8 cellular contexts compared by ENCODE assay signal in the genomic region with DNA sequence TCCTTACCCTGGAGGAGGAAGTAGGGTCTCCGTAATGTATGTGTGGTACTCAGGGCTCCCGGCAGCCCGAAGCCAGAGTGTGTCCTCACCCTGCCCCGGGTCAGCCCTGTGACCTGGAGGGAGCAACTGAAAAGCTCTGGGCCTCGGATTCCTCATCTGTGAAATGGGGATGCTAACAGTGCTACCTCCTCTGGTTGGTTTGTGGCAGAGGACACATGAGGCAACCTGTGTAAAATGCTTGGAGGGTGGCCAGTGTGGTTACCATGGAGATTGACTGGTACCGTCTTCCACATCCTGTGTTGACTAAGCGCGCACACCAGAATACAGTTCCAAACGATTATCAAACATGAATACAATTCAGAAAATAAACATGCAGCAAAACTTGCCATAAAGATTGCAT.
DNase-seq lines count a peak whose midpoint lies in the region; ATAC-seq, FAIRE-seq and TF ChIP-seq lines count a peak whose summit lies in the region.

No MANE protein-coding gene starts in this region.

- no peaks in the 10 kb centered on the region for H3K79me2 ChIP-seq in H1 (ENCODE audit: control insufficient read depth in 1 of 2, insufficient read depth in 2 of 2, low read length in 2 of 2)

- peaks cover 2% of the 10 kb centered on the region; the same call in 1 of the 2 replicates for H3K23me2 ChIP-seq in H1 (ENCODE audit: low read depth, low read length)

- H3K4me3 ChIP-seq in NB4 (ENCODE audit: low read depth, low read length) (no peak overlapping the region), H1 (ENCODE audit: extremely low read depth in 1 of 4, insufficient read depth in 2 of 4, low read depth in 3 of 4, low read length in 4 of 4) (no peak overlapping the region)

- H2AK5ac ChIP-seq in H1 (ENCODE audit: low read depth, low read length), result no peak overlapping the region

- ATAC-seq in HG02973 (IDR thresholded peaks at IDR 0.05; ENCODE audit: unreplicated experiment), result no peak
- no peak for ATAC-seq in GM19397 (IDR thresholded peaks at IDR 0.05; ENCODE audit: unreplicated experiment)

- no peak overlapping the region for H2BK5ac ChIP-seq in H1 (ENCODE audit: low read depth, low read length)

- H3K36me3 ChIP-seq in H1 (ENCODE audit: control insufficient read depth in 2 of 4, insufficient read depth in 4 of 4, low read length in 3 of 4), result no peaks in the 10 kb centered on the region

- H4K20me1 ChIP-seq in H1 (replicated peaks in 1 of 2; ENCODE audit: control insufficient read depth in 1 of 2, insufficient read depth in 2 of 2, low read length in 2 of 2), result no peaks in the 10 kb centered on the region

- no peak overlapping the region for H3K4ac ChIP-seq in H1 (replicated peaks; ENCODE audit: insufficient read length, low read depth, low read length)

- no peak overlapping the region for H3K4me2 ChIP-seq in H1 (ENCODE audit: insufficient read depth in 1 of 2, low read depth in 2 of 2, low read length in 2 of 2)

- H3K23ac ChIP-seq in H1 (ENCODE audit: insufficient read length), result no peak overlapping the region

- H3K9ac ChIP-seq in H1 (replicated peaks in 1 of 4; ENCODE audit: extremely low read depth in 1 of 4, low read depth in 3 of 4, low read length in 3 of 4), result no peak overlapping the region

- POLR2A ChIA-PET in H1 (lab: Charles Lee; ENCODE audit: partially characterized antibody), result no interaction called here

- no peak overlapping the region for H3K27ac ChIP-seq in H1 (ENCODE audit: low read depth, low read length)

- H3K27me3 ChIP-seq in H1 (replicated peaks in 1 of 4; ENCODE audit: control insufficient read depth in 3 of 4, extremely low read depth in 1 of 4, insufficient read depth in 3 of 4, low read length in 3 of 4), result no peaks in the 10 kb centered on the region

- no peak overlapping the region for H2BK20ac ChIP-seq in H1 (ENCODE audit: low read length)

- H4K8ac ChIP-seq in H1 (ENCODE audit: extremely low read depth, insufficient read depth, low read length), result no peak overlapping the region

- H2BK15ac ChIP-seq in H1 (ENCODE audit: low read length), result no peak overlapping the region

- TF ChIP-seq POLR2A in NB4 (IDR thresholded peaks at IDR 0.05; ENCODE audit: extremely low read depth, insufficient read length) (no peak), H1 (IDR thresholded peaks at IDR 0.05; ENCODE audit: control extremely low read depth in 1 of 2, low read depth in 2 of 2, low read length in 2 of 2) (no peak)

- no peak for TF ChIP-seq RAD21 in H1 (IDR thresholded peaks at IDR 0.05 in 1 of 2, conservative IDR thresholded peaks at IDR 0.05 in 1 of 2; ENCODE audit: low read depth in 2 of 2, low read length in 2 of 2)

- H3K56ac ChIP-seq in H1 (replicated peaks; ENCODE audit: insufficient read length, low read depth, low read length), result no peak overlapping the region

- TF ChIP-seq CTCF in NB4 (IDR thresholded peaks at IDR 0.05; ENCODE audit: low read depth, low read length) (no peak), H1 (IDR thresholded peaks at IDR 0.05; ENCODE audit: control extremely low read depth in 1 of 3, insufficient read depth in 1 of 3, low read depth in 1 of 3, low read length in 3 of 3) (no peak)

- H2BK120ac ChIP-seq in H1 (replicated peaks; ENCODE audit: low read depth, low read length), result no peak overlapping the region

- DNase-seq in NB4 (ENCODE audit: low read depth), result peak; percentile 12
- peak; percentile 63 for DNase-seq in activated CD4-positive, alpha-beta T cell treated with anti-CD3 and anti-CD28 coated beads, Interleukin-2, amount 50 U/mL, for 4 hours
- no peak for DNase-seq in H1 (ENCODE audit: low read depth in 1 of 2, low spot score in 2 of 2)
- DNase-seq in stimulated activated CD4-positive, alpha-beta T cell treated with anti-CD3 and anti-CD28 coated beads, TNF-alpha, amount 100 ng/mL, for 48 hours (ENCODE audit: low read depth in 3 of 3), result peak; percentile 36 to 64 (median 54)
- DNase-seq in NCI-H2107 treated with DMSO at 0.1 percent for 48 hours (lab: John Stamatoyannopoulos, UW; ENCODE audit: unreplicated experiment), result no peak
- DNase-seq in germinal center (ENCODE audit: low spot score), result no peak

- peak overlapping the region; percentile 68; the same call in 1 of the 2 replicates for H2BK12ac ChIP-seq in H1 (ENCODE audit: low read depth, low read length)

- no peak for FAIRE-seq in H1 (lab: Jason Lieb, UNC)

- H4K91ac ChIP-seq in H1 (replicated peaks; ENCODE audit: insufficient read length, low read length), result no peak overlapping the region

- no peak for TF ChIP-seq EP300 in H1 (IDR thresholded peaks at IDR 0.05; ENCODE audit: borderline replicate concordance in 1 of 2, low read depth in 2 of 2, low read length in 2 of 2)

- H3K9me3 ChIP-seq in H1 (ENCODE audit: insufficient read depth in 2 of 2, low read depth in 1 of 2, low read length in 1 of 2), result 0 out of 4 replicates have a peak, but pooled peaks cover 0 to 3% of the 10 kb centered on the region in 2 experiments

- CTCF ChIA-PET in H1 (lab: Charles Lee; ENCODE audit: partially characterized antibody), result no interaction called here

- H3K18ac ChIP-seq in H1 (ENCODE audit: extremely low read depth, low read length), result no peak overlapping the region; the same call in 1 of the 2 replicates

- peaks cover 0 to 5% (median 0%) of the 10 kb centered on the region in 4 experiments; a peak in 2 of 7 replicates for H3K4me1 ChIP-seq in H1 (replicated peaks in 1 of 4; ENCODE audit: control insufficient read depth in 3 of 4, insufficient read depth in 4 of 4, low read length in 3 of 4)

- H4K5ac ChIP-seq in H1 (ENCODE audit: insufficient read length, low read depth, low read length), result no peak overlapping the region

- no peak overlapping the region for H2AFZ ChIP-seq in H1 (ENCODE audit: low read length)

- no peaks in the 10 kb centered on the region for H3K79me1 ChIP-seq in H1 (ENCODE audit: low read depth, low read length)

- WGBS in H1 (ENCODE audit: extremely low coverage in 1 of 2, insufficient coverage in 1 of 2, insufficient read length in 1 of 2, insufficient replicate concordance in 2 of 2, low coverage in 1 of 2, low lambda C conversion rate in 2 of 2, missing lambda C conversion rate in 1 of 2), 2 experiments, result 83% methylated on average over 9 of the region's 9 CpGs; no CpG with 5 or more reads in 1 of the 2 experiments

- no peak overlapping the region for H3K14ac ChIP-seq in H1 (ENCODE audit: insufficient read length)

TF ChIP-seq in H1, 55 proteins besides CTCF, POLR2A, EP300 and RAD21:
- TF ChIP-seq SP4 (IDR thresholded peaks at IDR 0.05; ENCODE audit: low read length), result no peak
- TF ChIP-seq, protein P1, sequence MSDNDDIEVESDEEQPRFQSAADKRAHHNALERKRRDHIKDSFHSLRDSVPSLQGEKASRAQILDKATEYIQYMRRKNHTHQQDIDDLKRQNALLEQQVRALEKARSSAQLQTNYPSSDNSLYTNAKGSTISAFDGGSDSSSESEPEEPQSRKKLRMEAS (IDR thresholded peaks at IDR 0.05), result no peak
- TF ChIP-seq BRCA1 (IDR thresholded peaks at IDR 0.05; ENCODE audit: low read depth, low read length), result no peak
- TF ChIP-seq GTF2F1 (IDR thresholded peaks at IDR 0.05; ENCODE audit: borderline replicate concordance, low read depth, low read length), result no peak
- peak; percentile 71; the same call in 1 of the 2 replicates for TF ChIP-seq KDM1A (IDR thresholded peaks at IDR 0.05; ENCODE audit: borderline replicate concordance, low read length)
- no peak for TF ChIP-seq BACH1 (IDR thresholded peaks at IDR 0.05; ENCODE audit: low read length)
- TF ChIP-seq SP1 (IDR thresholded peaks at IDR 0.05; ENCODE audit: low read depth, low read length), result no peak
TF ChIP-seq in H1: peak in this region for 1.

Comparison
In these comparisons a context has a peak if more than half of its experiments do, and no peak if none do; other contexts are left out.
1. DNase-seq: peak in NB4 (single experiment), activated CD4-positive, alpha-beta T cell treated with anti-CD3 and anti-CD28 coated beads, Interleukin-2, amount 50 U/mL, for 4 hours (2 of 2) and stimulated activated CD4-positive, alpha-beta T cell treated with anti-CD3 and anti-CD28 coated beads, TNF-alpha, amount 100 ng/mL, for 48 hours (3 of 3); none in H1 (0 of 2), NCI-H2107 treated with DMSO at 0.1 percent for 48 hours (single experiment) and germinal center (single experiment).